Comparison of ENCODE assay signal across 31 cellular contexts in the genomic region with DNA sequence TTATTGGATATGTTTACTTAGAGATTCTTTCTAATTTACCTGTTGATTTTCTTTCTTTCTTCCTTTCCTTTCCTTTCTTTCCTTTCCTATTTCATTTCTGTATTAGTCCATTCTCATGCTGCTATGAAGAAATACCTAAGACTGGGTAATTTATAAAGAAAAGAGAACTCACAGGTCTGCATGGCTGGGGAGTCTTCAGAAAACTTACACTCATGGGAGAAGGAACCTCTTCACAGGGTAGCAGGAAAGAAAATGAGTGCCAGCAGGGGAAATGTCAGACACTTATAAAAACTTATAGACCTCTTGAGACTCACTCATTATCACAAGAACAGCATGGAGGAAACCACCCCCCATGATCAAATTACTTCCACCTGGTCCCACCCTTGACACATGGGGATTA.
"Had no signal": no experiment of that assay in that cellular context is flagged by ENCODE, and none has a peak within 500 bp of the region (broad histone marks: within the 10 kb centered on the region; RNA-seq: fewer than 3 reads in every experiment).

No MANE protein-coding gene starts in this region.

- H3K27ac ChIP-seq: adrenal gland, body of pancreas, brain microvascular endothelial cell, breast epithelium, VCaP had no signal

- H3K27me3 ChIP-seq: adrenal gland, body of pancreas, brain microvascular endothelial cell, breast epithelium had no signal

- DNase-seq: activated B cell treated with CpG ODN at 0.5 μM for 24 hours; activated CD4-positive, alpha-beta memory T cell treated with anti-CD3 and anti-CD28 coated beads, Interleukin-2, amount 10 ng/mL, durations not matched to agents 7 days and 5 days; activated CD4-positive, alpha-beta T cell treated with anti-CD3 and anti-CD28 coated beads for 4 hours; activated CD4-positive, alpha-beta T cell treated with anti-CD3 and anti-CD28 coated beads, Interleukin-2, amount 10 ng/mL, durations not matched to agents 7 days and 5 days; activated CD4-positive, alpha-beta T cell treated with anti-CD3 and anti-CD28 coated beads, Interleukin-2, amount 50 U/mL, for 48 hours; activated CD4-positive, CD25-positive, alpha-beta regulatory T cell treated with anti-CD3 and anti-CD28 coated beads, Interleukin-2, amount 50 U/mL, for 72 hours; activated CD8-positive, alpha-beta memory T cell treated with anti-CD3 and anti-CD28 coated beads for 24 hours; activated CD8-positive, alpha-beta memory T cell treated with anti-CD3 and anti-CD28 coated beads, Interleukin-2, amount 10 ng/mL, durations not matched to agents 7 days and 5 days; activated CD8-positive, alpha-beta memory T cell treated with anti-CD3 and anti-CD28 coated beads, Interleukin-2, amount 50 U/mL, for 48 hours; activated CD8-positive, alpha-beta T cell treated with anti-CD3 and anti-CD28 coated beads, Interleukin-2, amount 10 ng/mL, durations not matched to agents 7 days and 5 days; activated effector memory CD4-positive, alpha-beta T cell treated with Interleukin-2 at 50 U/mL for 16 hours; activated gamma-delta T cell; activated naive CD4-positive, alpha-beta T cell treated with anti-CD3 and anti-CD28 coated beads, Interleukin-2, amount 10 ng/mL, durations not matched to agents 7 days and 5 days; activated naive CD4-positive, alpha-beta T cell treated with Interleukin-2 at 50 U/mL for 16 hours; activated naive CD8-positive, alpha-beta T cell treated with anti-CD3 and anti-CD28 coated beads, Interleukin-2, amount 10 ng/mL, durations not matched to agents 7 days and 5 days; activated naive CD8-positive, alpha-beta T cell treated with anti-CD3 and anti-CD28 coated beads, Interleukin-2, amount 50 U/mL, for 24 hours; activated T-cell treated with anti-CD3 and anti-CD28 coated beads, Interleukin-2, amount 50 U/mL, for 24 hours; activated T-cell treated with anti-CD3 and anti-CD28 coated beads, Interleukin-2, amount 50 U/mL, for 48 hours; adrenal gland; amniotic stem cell; aorta; body of pancreas; brain microvascular endothelial cell; central memory CD4-positive, alpha-beta T cell; T-helper 2 cell; T-helper 9 cell had no signal

- FAIRE-seq: astrocyte, colon, TTC549 had no signal

- H3K4me3 ChIP-seq: adrenal gland, body of pancreas, breast epithelium had no signal

- H3K36me3 ChIP-seq: adrenal gland, breast epithelium had no signal

- H3K4me1 ChIP-seq: adrenal gland, breast epithelium had no signal
